ENCODE assay signal across 1 cellular context in genomic region chr3:184185461-184186183, GRCh38.
TF ChIP-seq lines count a peak whose summit lies in the region.

No MANE protein-coding gene starts in this region.

TF ChIP-seq in H1, 55 proteins besides CTCF, POLR2A, EP300 and RAD21:
- TF ChIP-seq SUZ12 (IDR thresholded peaks at IDR 0.05; ENCODE audit: low read length) = no peak
- TF ChIP-seq CBX5 (IDR thresholded peaks at IDR 0.05; ENCODE audit: low read depth, low read length) = no peak
- TF ChIP-seq RNF2 (IDR thresholded peaks at IDR 0.05; ENCODE audit: borderline replicate concordance, low read depth, low read length, missing control alignments, poor library complexity, severe bottlenecking) = no peak
- TF ChIP-seq TBP (IDR thresholded peaks at IDR 0.05; ENCODE audit: low read depth, low read length) = peak; percentile 61; the same call in 1 of the 2 replicates
- no peak for TF ChIP-seq GABPA (IDR thresholded peaks at IDR 0.05; ENCODE audit: borderline replicate concordance, insufficient read depth, low read length)
- TF ChIP-seq CHD2 (IDR thresholded peaks at IDR 0.05; ENCODE audit: low read length) = 0 out of 2 replicates have a peak, but pooled peaks have one; percentile 36
- TF ChIP-seq SIX5 (IDR thresholded peaks at IDR 0.05; ENCODE audit: low read depth, low read length) = peak; percentile 54; the same call in 1 of the 2 replicates
- TF ChIP-seq USF2 (IDR thresholded peaks at IDR 0.05; ENCODE audit: low read length) = peak; percentile 56
- no peak for TF ChIP-seq BCL11A (IDR thresholded peaks at IDR 0.05; ENCODE audit: low read depth in 2 of 2, low read length in 2 of 2)
- TF ChIP-seq RFX5 (IDR thresholded peaks at IDR 0.05; ENCODE audit: borderline replicate concordance, low read depth, low read length) = no peak
- no peak for TF ChIP-seq POU5F1 (IDR thresholded peaks at IDR 0.05; ENCODE audit: low read depth, low read length)
- 0 out of 2 replicates have a peak, but pooled peaks have one; percentile 7 for TF ChIP-seq JUND (IDR thresholded peaks at IDR 0.05; ENCODE audit: low read length)
- TF ChIP-seq FOSL1 (IDR thresholded peaks at IDR 0.05; ENCODE audit: insufficient read depth, low read depth, low read length) = no peak
- TF ChIP-seq SP1 (IDR thresholded peaks at IDR 0.05; ENCODE audit: low read depth, low read length) = no peak
- no peak for TF ChIP-seq SAP30 (IDR thresholded peaks at IDR 0.05; ENCODE audit: insufficient read depth, insufficient replicate concordance, low read length)
- no peak for TF ChIP-seq ZNF274 (IDR thresholded peaks at IDR 0.05; ENCODE audit: borderline replicate concordance, extremely low read depth, low read length)
- TF ChIP-seq CHD7 (IDR thresholded peaks at IDR 0.05; ENCODE audit: insufficient replicate concordance, low read length) = no peak
- no peak for TF ChIP-seq CEBPB (IDR thresholded peaks at IDR 0.05; ENCODE audit: low read depth, low read length)
- TF ChIP-seq NRF1 (IDR thresholded peaks at IDR 0.05; ENCODE audit: low read depth, low read length) = peak; percentile 96
- peak; percentile 23; the same call in 1 of the 2 replicates for TF ChIP-seq ATF2 (IDR thresholded peaks at IDR 0.05; ENCODE audit: low read length)
- TF ChIP-seq GTF2F1 (IDR thresholded peaks at IDR 0.05; ENCODE audit: borderline replicate concordance, low read depth, low read length) = no peak
- no peak for TF ChIP-seq CHD1 (IDR thresholded peaks at IDR 0.05; ENCODE audit: low read depth, low read length)
- no peak for TF ChIP-seq HDAC2 (IDR thresholded peaks at IDR 0.05; ENCODE audit: borderline replicate concordance in 1 of 2, low read depth in 2 of 2, low read length in 2 of 2)
- peak; percentile 71; the same call in 1 of the 2 replicates for TF ChIP-seq SP4 (IDR thresholded peaks at IDR 0.05; ENCODE audit: low read length)
- no peak for TF ChIP-seq ATF3 (IDR thresholded peaks at IDR 0.05; ENCODE audit: insufficient read depth, low read depth, low read length)
- peak; percentile 75 for TF ChIP-seq BACH1 (IDR thresholded peaks at IDR 0.05; ENCODE audit: low read length)
- TF ChIP-seq TAF1 (IDR thresholded peaks at IDR 0.05; ENCODE audit: low read depth, low read length) = peak; percentile 71; the same call in 1 of the 2 replicates
- TF ChIP-seq SIRT6 (IDR thresholded peaks at IDR 0.05; ENCODE audit: low read length) = no peak
- TF ChIP-seq JUN (IDR thresholded peaks at IDR 0.05; ENCODE audit: low read depth, low read length) = no peak
- TF ChIP-seq CREB1 (IDR thresholded peaks at IDR 0.05) = peak; percentile 74
- no peak for TF ChIP-seq TCF12 (IDR thresholded peaks at IDR 0.05; ENCODE audit: low read depth, low read length)
- TF ChIP-seq NANOG (IDR thresholded peaks at IDR 0.05; ENCODE audit: insufficient read depth, low read depth, low read length, poor library complexity, severe bottlenecking) = no peak
- peak; percentile 68 for TF ChIP-seq PHF8 (conservative IDR thresholded peaks at IDR 0.05; ENCODE audit: low read depth, low read length)
- peak; percentile 76 for TF ChIP-seq MAX (IDR thresholded peaks at IDR 0.05)
- no peak; a peak in 1 of 4 replicates for TF ChIP-seq SIN3A (conservative IDR thresholded peaks at IDR 0.05 in 1 of 2, IDR thresholded peaks at IDR 0.05 in 1 of 2; ENCODE audit: low read depth in 1 of 2, low read length in 2 of 2)
- TF ChIP-seq TEAD4 (IDR thresholded peaks at IDR 0.05; ENCODE audit: low read depth, low read length) = no peak
- TF ChIP-seq KDM1A (IDR thresholded peaks at IDR 0.05; ENCODE audit: borderline replicate concordance, low read length) = no peak
- 0 out of 2 replicates have a peak, but pooled peaks have one; percentile 73 for TF ChIP-seq E2F6 (IDR thresholded peaks at IDR 0.05)
- TF ChIP-seq RBBP5 (IDR thresholded peaks at IDR 0.05; ENCODE audit: borderline replicate concordance, low read depth, low read length) = no peak
- TF ChIP-seq RXRA (IDR thresholded peaks at IDR 0.05; ENCODE audit: insufficient read depth, low read depth, low read length) = no peak
- peak; percentile 54 for TF ChIP-seq ASH2L (IDR thresholded peaks at IDR 0.05; ENCODE audit: low read length)
- TF ChIP-seq SRF (IDR thresholded peaks at IDR 0.05; ENCODE audit: low read depth, low read length) = no peak
- TF ChIP-seq TAF7 (optimal IDR thresholded peaks at IDR 0.05; ENCODE audit: borderline replicate concordance, low read depth, low read length) = peak; percentile 66
- no peak for TF ChIP-seq CBX8 (IDR thresholded peaks at IDR 0.05; ENCODE audit: borderline replicate concordance, low read depth, low read length)
- TF ChIP-seq KDM5A (IDR thresholded peaks at IDR 0.05; ENCODE audit: low read length) = no peak
- no peak for TF ChIP-seq BRCA1 (IDR thresholded peaks at IDR 0.05; ENCODE audit: low read depth, low read length)
- no peak for TF ChIP-seq KDM4A (IDR thresholded peaks at IDR 0.05; ENCODE audit: low read depth, low read length, severe bottlenecking)
- peak; percentile 66 for TF ChIP-seq POLR2AphosphoS5 (IDR thresholded peaks at IDR 0.05; ENCODE audit: low read depth, low read length)
- TF ChIP-seq YY1 (IDR thresholded peaks at IDR 0.05; ENCODE audit: low read depth, low read length) = no peak
- peak; percentile 71; the same call in 1 of the 2 replicates for TF ChIP-seq MAFK (IDR thresholded peaks at IDR 0.05; ENCODE audit: low read depth, low read length)
- TF ChIP-seq HDAC6 (IDR thresholded peaks at IDR 0.05; ENCODE audit: low read depth, low read length) = no peak
- TF ChIP-seq EZH2 (IDR thresholded peaks at IDR 0.05; ENCODE audit: low read depth, low read length, severe bottlenecking) = no peak
- no peak for TF ChIP-seq SP2 (IDR thresholded peaks at IDR 0.05; ENCODE audit: low read length)
- no peak for TF ChIP-seq CTBP2 (IDR thresholded peaks at IDR 0.05; ENCODE audit: borderline replicate concordance, insufficient read depth, insufficient read length, low read length)
- no peak for TF ChIP-seq EGR1 (IDR thresholded peaks at IDR 0.05; ENCODE audit: borderline replicate concordance, low read depth, low read length)
